Comparison of ENCODE assay signal across 20 cellular contexts in genomic region chr22:49886346-49887073, GRCh38. TPM values are rescaled to one million over a fixed set of nuclear protein-coding genes. Genes with fewer than 3 reads are reported as not detected.
DNase-seq lines count a peak whose midpoint lies in the region; TF ChIP-seq lines count a peak whose summit lies in the region.
"Had no signal": no experiment of that assay in that cellular context is flagged by ENCODE, and none has a peak within 500 bp of the region (broad histone marks: within the 10 kb centered on the region; RNA-seq: fewer than 3 reads in every experiment).

No MANE protein-coding gene starts in this region.

- H3K18ac ChIP-seq in neuronal stem cell (ENCODE audit: low read length) = no peak overlapping the region

- H2BK5ac ChIP-seq in neuronal stem cell (ENCODE audit: low read length) = peak overlapping the region; percentile 27

- H3K4ac ChIP-seq in neuronal stem cell (ENCODE audit: low read length) = no peak overlapping the region

- no peak overlapping the region for H3K27ac ChIP-seq in neuronal stem cell (replicated peaks; ENCODE audit: low read length)
- no peak overlapping the region for H3K27ac ChIP-seq in breast epithelium
- H3K27ac ChIP-seq: 22Rv1, A549, C4-2B, HL-60 had no signal

- H3K23ac ChIP-seq in neuronal stem cell (ENCODE audit: low read depth, low read length, poor library complexity) = peak overlapping the region; percentile 82

- no peak overlapping the region for H4K91ac ChIP-seq in neuronal stem cell (ENCODE audit: low read depth, low read length, poor library complexity)

- H3K9me3 ChIP-seq in neuronal stem cell (replicated peaks in 1 of 2; ENCODE audit: control insufficient read depth in 2 of 2, insufficient read depth in 1 of 2, low read depth in 1 of 2, low read length in 2 of 2) = peaks cover 48 to 81% of the 10 kb centered on the region in 2 donors
- H3K9me3 ChIP-seq in breast epithelium = peaks cover 0 to 4% of the 10 kb centered on the region in 2 donors
- H3K9me3 ChIP-seq: A549, Caco-2 had no signal

- no peak overlapping the region for H3K14ac ChIP-seq in neuronal stem cell (ENCODE audit: low read length)

- H3K36me3 ChIP-seq in neuronal stem cell (replicated peaks in 1 of 2; ENCODE audit: control insufficient read depth in 2 of 2, insufficient read depth in 2 of 2, low read length in 2 of 2) (peaks cover 57 to 93% of the 10 kb centered on the region in 2 donors), breast epithelium (no peaks in the 10 kb centered on the region)

- no peak for TF ChIP-seq POLR2A in breast epithelium (IDR thresholded peaks at IDR 0.05)

- no peaks in the 10 kb centered on the region for H3K9me3 Mint-ChIP-seq in activated CD4-positive, alpha-beta memory T cell treated with anti-CD3 and anti-CD28 coated beads for 36 hours
- H3K9me3 Mint-ChIP-seq in activated CD4-positive, alpha-beta memory T cell treated with anti-CD3 and anti-CD28 coated beads, Interleukin-2, amount 10 ng/mL, durations not matched to agents 7 days and 5 days = peaks cover 8% of the 10 kb centered on the region
- H3K9me3 Mint-ChIP-seq in Calu3 (ENCODE audit: low read depth, unreplicated experiment) (peaks cover 3% of the 10 kb centered on the region), endothelial cell (ENCODE audit: unreplicated experiment) (no peaks in the 10 kb centered on the region), osteocyte (ENCODE audit: unreplicated experiment) (peaks cover 8% of the 10 kb centered on the region)

- H2BK120ac ChIP-seq in neuronal stem cell (ENCODE audit: low read depth, low read length) = no peak overlapping the region

- H2BK12ac ChIP-seq in neuronal stem cell (ENCODE audit: low read length) = peak overlapping the region; percentile 68

- DNase-seq in activated CD4-positive, alpha-beta memory T cell treated with anti-CD3 and anti-CD28 coated beads for 36 hours = peak; percentile 4
- DNase-seq in activated CD4-positive, alpha-beta memory T cell treated with anti-CD3 and anti-CD28 coated beads, Interleukin-2, amount 10 ng/mL, durations not matched to agents 7 days and 5 days = no peak
- DNase-seq in Calu3 (no peak), endothelial cell (ENCODE audit: low spot score) (no peak), neuronal stem cell (ENCODE audit: low spot score) (no peak), osteocyte (ENCODE audit: extremely low spot score, unreplicated experiment) (no peak), NCI-H1105 (lab: John Stamatoyannopoulos, UW) (no peak), breast epithelium (ENCODE audit: low spot score in 2 of 2) (no peak)
- DNase-seq: AML-193; Caco-2; CD4-positive, alpha-beta T cell; DMS153; DMS79; GDM1; HCEC 1CT had no signal

- no TSS peak for BruUV-seq in Calu3 (replicated peaks; lab: Mats Ljungman, UMichigan)

- POLR2A ChIA-PET in activated CD4-positive, alpha-beta memory T cell treated with anti-CD3 and anti-CD28 coated beads for 36 hours (lab: Charles Lee) = no interaction called here
- POLR2A ChIA-PET in activated CD4-positive, alpha-beta memory T cell treated with anti-CD3 and anti-CD28 coated beads, Interleukin-2, amount 10 ng/mL, durations not matched to agents 7 days and 5 days (lab: Charles Lee) = no interaction called here

- no peak overlapping the region for H3K9ac ChIP-seq in neuronal stem cell (ENCODE audit: low read depth, low read length, poor library complexity)

- H3K4me1 ChIP-seq in neuronal stem cell (ENCODE audit: control insufficient read depth in 2 of 2, insufficient read depth in 1 of 2, low read depth in 1 of 2, low read length in 2 of 2) (no peaks in the 10 kb centered on the region), breast epithelium (no peaks in the 10 kb centered on the region)
- H3K4me1 ChIP-seq: A549, Caco-2 had no signal

- no peak overlapping the region for H3K27ac Mint-ChIP-seq in activated CD4-positive, alpha-beta memory T cell treated with anti-CD3 and anti-CD28 coated beads for 36 hours
- no peak overlapping the region for H3K27ac Mint-ChIP-seq in activated CD4-positive, alpha-beta memory T cell treated with anti-CD3 and anti-CD28 coated beads, Interleukin-2, amount 10 ng/mL, durations not matched to agents 7 days and 5 days
- H3K27ac Mint-ChIP-seq in Calu3 (ENCODE audit: unreplicated experiment) (peak overlapping the region; percentile 42), endothelial cell (ENCODE audit: unreplicated experiment) (no peak overlapping the region), osteocyte (ENCODE audit: unreplicated experiment) (no peak overlapping the region)
- H3K27ac Mint-ChIP-seq: CD4-positive, alpha-beta T cell; GM23338 had no signal

- H3K4me3 Mint-ChIP-seq in activated CD4-positive, alpha-beta memory T cell treated with anti-CD3 and anti-CD28 coated beads for 36 hours = no peak overlapping the region
- no peak overlapping the region for H3K4me3 Mint-ChIP-seq in activated CD4-positive, alpha-beta memory T cell treated with anti-CD3 and anti-CD28 coated beads, Interleukin-2, amount 10 ng/mL, durations not matched to agents 7 days and 5 days
- H3K4me3 Mint-ChIP-seq in Calu3 (ENCODE audit: low read depth, unreplicated experiment) (no peak overlapping the region), endothelial cell (ENCODE audit: unreplicated experiment) (peak overlapping the region; percentile 56), osteocyte (ENCODE audit: unreplicated experiment) (no peak overlapping the region)
- H3K4me3 Mint-ChIP-seq: CD4-positive, alpha-beta T cell; GM23338 had no signal

- no peaks in the 10 kb centered on the region for H3K27me3 Mint-ChIP-seq in activated CD4-positive, alpha-beta memory T cell treated with anti-CD3 and anti-CD28 coated beads for 36 hours
- H3K27me3 Mint-ChIP-seq in activated CD4-positive, alpha-beta memory T cell treated with anti-CD3 and anti-CD28 coated beads, Interleukin-2, amount 10 ng/mL, durations not matched to agents 7 days and 5 days = no peaks in the 10 kb centered on the region
- H3K27me3 Mint-ChIP-seq in Calu3 (ENCODE audit: unreplicated experiment) (no peaks in the 10 kb centered on the region), endothelial cell (ENCODE audit: unreplicated experiment) (peaks cover 4% of the 10 kb centered on the region), osteocyte (ENCODE audit: unreplicated experiment) (no peaks in the 10 kb centered on the region)
- H3K27me3 Mint-ChIP-seq: CD4-positive, alpha-beta T cell had no signal

- peaks cover 51% of the 10 kb centered on the region for H3K36me3 Mint-ChIP-seq in activated CD4-positive, alpha-beta memory T cell treated with anti-CD3 and anti-CD28 coated beads for 36 hours
- peaks cover 81% of the 10 kb centered on the region for H3K36me3 Mint-ChIP-seq in activated CD4-positive, alpha-beta memory T cell treated with anti-CD3 and anti-CD28 coated beads, Interleukin-2, amount 10 ng/mL, durations not matched to agents 7 days and 5 days (ENCODE audit: low read depth)
- H3K36me3 Mint-ChIP-seq in Calu3 (ENCODE audit: insufficient read depth, unreplicated experiment) (peaks cover 59% of the 10 kb centered on the region), endothelial cell (ENCODE audit: low read depth, unreplicated experiment) (peaks cover 69% of the 10 kb centered on the region), osteocyte (ENCODE audit: unreplicated experiment) (peaks cover 67% of the 10 kb centered on the region)

- no CpG with 5 or more reads among the region's 41 CpGs for WGBS in neuronal stem cell (ENCODE audit: extremely low coverage in 2 of 2, insufficient read length in 2 of 2, insufficient replicate concordance in 1 of 2), 2 donors

- peak overlapping the region; percentile 46 for H2AK5ac ChIP-seq in neuronal stem cell (ENCODE audit: low read depth, low read length)

- CTCF ChIA-PET in activated CD4-positive, alpha-beta memory T cell treated with anti-CD3 and anti-CD28 coated beads for 36 hours (lab: Charles Lee) = interaction anchor here (1.0 to 1.4 kb wide), 3 partner anchors 17 to 144 kb away, joined by 4 to 5 read pairs (median 4); no protein-coding TSS in a partner anchor
- CTCF ChIA-PET in activated CD4-positive, alpha-beta memory T cell treated with anti-CD3 and anti-CD28 coated beads, Interleukin-2, amount 10 ng/mL, durations not matched to agents 7 days and 5 days (lab: Charles Lee) = interaction anchor here (1.4 kb wide), 1 partner anchor 31 kb away, joined by 3 read pairs; the partner anchor contains the start of gene ALG12
- CTCF ChIA-PET in Calu3 (lab: Charles Lee) = no interaction called here

- H4K8ac ChIP-seq in neuronal stem cell (ENCODE audit: low read depth, low read length) = no peak overlapping the region

- H2BK15ac ChIP-seq in neuronal stem cell (ENCODE audit: low read length) = no peak overlapping the region

- intact Hi-C loops in activated CD4-positive, alpha-beta memory T cell treated with anti-CD3 and anti-CD28 coated beads for 36 hours (cut with micrococcal nuclease) = no loop called here
- intact Hi-C loops in Calu3 (cut with micrococcal nuclease; ENCODE audit: unreplicated experiment) = no loop called here
- intact Hi-C loops in breast epithelium (cut with DNase I; ENCODE audit: low total_unique reads) = no loop called here

- TF ChIP-seq CTCF in Calu3 (IDR thresholded peaks at IDR 0.05; ENCODE audit: unreplicated experiment) = no peak
- no peak for TF ChIP-seq CTCF in endothelial cell (IDR thresholded peaks at IDR 0.05; ENCODE audit: unreplicated experiment)
- no peak for TF ChIP-seq CTCF in osteocyte (IDR thresholded peaks at IDR 0.05)
- no peak for TF ChIP-seq CTCF in breast epithelium (IDR thresholded peaks at IDR 0.05)

- H3K4me2 ChIP-seq in neuronal stem cell (ENCODE audit: insufficient read depth, low read length, poor library complexity, severe bottlenecking) = no peak overlapping the region
- H3K4me2 ChIP-seq: A549, GM23338 had no signal

- peaks cover 10% of the 10 kb centered on the region for H3K4me1 Mint-ChIP-seq in activated CD4-positive, alpha-beta memory T cell treated with anti-CD3 and anti-CD28 coated beads for 36 hours (ENCODE audit: low read depth)
- H3K4me1 Mint-ChIP-seq in activated CD4-positive, alpha-beta memory T cell treated with anti-CD3 and anti-CD28 coated beads, Interleukin-2, amount 10 ng/mL, durations not matched to agents 7 days and 5 days = peaks cover 15% of the 10 kb centered on the region
- H3K4me1 Mint-ChIP-seq in Calu3 (ENCODE audit: low read depth, unreplicated experiment) (no peaks in the 10 kb centered on the region), endothelial cell (ENCODE audit: unreplicated experiment) (no peaks in the 10 kb centered on the region), osteocyte (ENCODE audit: unreplicated experiment) (no peaks in the 10 kb centered on the region)

- H3K27me3 ChIP-seq in neuronal stem cell (ENCODE audit: control insufficient read depth in 3 of 3, insufficient read depth in 3 of 3, low read depth in 1 of 3, low read length in 3 of 3) (peaks cover 0 to 1% (median 0%) of the 10 kb centered on the region in 3 experiments), breast epithelium (no peaks in the 10 kb centered on the region)

- no peak overlapping the region for H2AFZ ChIP-seq in neuronal stem cell (ENCODE audit: low read length)
- H2AFZ ChIP-seq: GM23338 had no signal

- H3K4me3 ChIP-seq in neuronal stem cell (ENCODE audit: low read length in 2 of 2) (no peak overlapping the region), breast epithelium (no peak overlapping the region)
- H3K4me3 ChIP-seq: A549, GM23338 had no signal

- H3K79me1 ChIP-seq in neuronal stem cell (ENCODE audit: low read depth, low read length) = peaks cover 23% of the 10 kb centered on the region

RNA-seq across cellular contexts. Expression of gene ALG12, which starts 31.7 kb away (rescaled TPM):
- total RNA-seq in activated CD4-positive, alpha-beta memory T cell treated with anti-CD3 and anti-CD28 coated beads for 36 hours = 10 to 100 TPM; 12.4 to 13.8 TPM
- total RNA-seq in activated CD4-positive, alpha-beta memory T cell treated with anti-CD3 and anti-CD28 coated beads, Interleukin-2, amount 10 ng/mL, durations not matched to agents 7 days and 5 days = 10 to 100 TPM; 14.7 to 20.6 TPM
- total RNA-seq in Calu3 (2022) (25.4 and 27.0 TPM in 2 replicates), endothelial cell (ENCODE audit: unreplicated experiment) (23.2 TPM), osteocyte (27.1 and 27.9 TPM in 2 replicates), breast epithelium (10 to 100 TPM; 16.6 to 22.4 (median 19.7) TPM)
- polyA plus RNA-seq in neuronal stem cell (2013, experiment 1 of 2) = 9.3 TPM
- 9.1 TPM for polyA plus RNA-seq in neuronal stem cell (2013, experiment 2 of 2)

RNA-seq across cellular contexts. Expression of gene CRELD2, which starts 31.9 kb away (rescaled TPM):
- total RNA-seq in activated CD4-positive, alpha-beta memory T cell treated with anti-CD3 and anti-CD28 coated beads for 36 hours = 10 to 100 TPM; 29.8 to 30.7 TPM
- 10 to 100 TPM; 50.0 to 51.2 TPM for total RNA-seq in activated CD4-positive, alpha-beta memory T cell treated with anti-CD3 and anti-CD28 coated beads, Interleukin-2, amount 10 ng/mL, durations not matched to agents 7 days and 5 days
- total RNA-seq in Calu3 (2022) (57.8 and 64.6 TPM in 2 replicates), endothelial cell (ENCODE audit: unreplicated experiment) (207 TPM), osteocyte (54.9 and 55.5 TPM in 2 replicates), breast epithelium (10 to 100 TPM; 20.6 to 59.3 (median 39.5) TPM)
- polyA plus RNA-seq in neuronal stem cell (2013, experiment 1 of 2) = 12.6 TPM
- polyA plus RNA-seq in neuronal stem cell (2013, experiment 2 of 2) = 12.2 TPM

RNA-seq across cellular contexts. Expression of gene ZBED4, which starts 32.9 kb away (rescaled TPM):
- total RNA-seq in activated CD4-positive, alpha-beta memory T cell treated with anti-CD3 and anti-CD28 coated beads for 36 hours = 10 to 100 TPM; 18.4 TPM
- 10 to 100 TPM; 20.6 to 21.8 TPM for total RNA-seq in activated CD4-positive, alpha-beta memory T cell treated with anti-CD3 and anti-CD28 coated beads, Interleukin-2, amount 10 ng/mL, durations not matched to agents 7 days and 5 days
- 28.1 and 30.0 TPM in 2 replicates for total RNA-seq in Calu3 (2022)
- total RNA-seq in endothelial cell (ENCODE audit: unreplicated experiment) = 22.6 TPM
- 22.2 TPM for polyA plus RNA-seq in neuronal stem cell (2013, experiment 1 of 2)
- polyA plus RNA-seq in neuronal stem cell (2013, experiment 2 of 2) = 22.3 TPM
- 17.2 and 17.3 TPM in 2 replicates for total RNA-seq in osteocyte
- 10 to 100 TPM in 2 of 3 donors, 1 to 10 TPM in 1; 7.5 to 11.3 (median 10.5) TPM for total RNA-seq in breast epithelium

RNA-seq across cellular contexts. Expression of gene BRD1, which starts 58.8 kb away (rescaled TPM):
- total RNA-seq in activated CD4-positive, alpha-beta memory T cell treated with anti-CD3 and anti-CD28 coated beads for 36 hours = 10 to 100 TPM; 27.5 to 30.2 TPM
- total RNA-seq in activated CD4-positive, alpha-beta memory T cell treated with anti-CD3 and anti-CD28 coated beads, Interleukin-2, amount 10 ng/mL, durations not matched to agents 7 days and 5 days = 10 to 100 TPM; 54.7 to 55.4 TPM
- total RNA-seq in Calu3 (2022) (38.8 and 41.4 TPM in 2 replicates), endothelial cell (ENCODE audit: unreplicated experiment) (40.3 TPM), osteocyte (34.3 and 40.6 TPM in 2 replicates), breast epithelium (10 to 100 TPM; 33.4 to 35.1 (median 34.1) TPM)
- 21.8 TPM for polyA plus RNA-seq in neuronal stem cell (2013, experiment 1 of 2)
- 22.7 TPM for polyA plus RNA-seq in neuronal stem cell (2013, experiment 2 of 2)
